In genomic region chr19:3849092-3849491, GRCh38 we compare ENCODE assay signal across 1 cellular context.
TF ChIP-seq lines count a peak whose summit lies in the region.

No MANE protein-coding gene starts in this region.

TF ChIP-seq in K562, 482 proteins besides CTCF, POLR2A, EP300 and RAD21 (continued from another document and continues in another):
- TF ChIP-seq PATZ1 (CRISPR knock-in tag; IDR thresholded peaks at IDR 0.05; ENCODE audit: borderline replicate concordance) (no peak), ZKSCAN3 (CRISPR knock-in tag; IDR thresholded peaks at IDR 0.05) (no peak), RREB1 (CRISPR knock-in tag; IDR thresholded peaks at IDR 0.05) (no peak), ZNF764 (CRISPR knock-in tag; IDR thresholded peaks at IDR 0.05; ENCODE audit: low read depth) (no peak), KAT8 (IDR thresholded peaks at IDR 0.05; ENCODE audit: low read depth) (no peak), CREM (IDR thresholded peaks at IDR 0.05; ENCODE audit: low read depth) (peak; percentile 37; the same call in 1 of the 2 replicates), PBX2 (CRISPR knock-in tag; IDR thresholded peaks at IDR 0.05; ENCODE audit: low read depth) (no peak), PBX2 (tag; conservative IDR thresholded peaks at IDR 0.05; ENCODE audit: low read depth) (no peak), SPI1 (IDR thresholded peaks at IDR 0.05; ENCODE audit: borderline replicate concordance, low read depth, low read length) (no peak), THRA (IDR thresholded peaks at IDR 0.05) (no peak), MAZ (CRISPR knock-in tag; conservative IDR thresholded peaks at IDR 0.05 in 1 of 2, IDR thresholded peaks at IDR 0.05 in 1 of 2) (peak in 1 of 2 experiments; percentile 55; a peak in 1 of 4 replicates), SMARCC2 (IDR thresholded peaks at IDR 0.05; ENCODE audit: low read depth) (no peak), SP1 (CRISPR knock-in tag; IDR thresholded peaks at IDR 0.05) (no peak), LCOR (CRISPR knock-in tag; IDR thresholded peaks at IDR 0.05) (0 out of 2 replicates have a peak, but pooled peaks have one; percentile 26), ZNF354B (CRISPR knock-in tag; IDR thresholded peaks at IDR 0.05) (no peak), ARID2 (IDR thresholded peaks at IDR 0.05) (no peak), RBM14 (IDR thresholded peaks at IDR 0.05; ENCODE audit: borderline replicate concordance, insufficient read depth, low read depth, low read length) (no peak), TCF3 (CRISPR knock-in tag; IDR thresholded peaks at IDR 0.05) (no peak), PHF20 (IDR thresholded peaks at IDR 0.05; ENCODE audit: partially characterized antibody) (no peak), ZNF395 (CRISPR knock-in tag; IDR thresholded peaks at IDR 0.05) (no peak), ZBTB7A (IDR thresholded peaks at IDR 0.05; ENCODE audit: borderline replicate concordance, control insufficient read depth, low read depth, low read length) (0 out of 2 replicates have a peak, but pooled peaks have one; percentile 12), ATF4 (CRISPR knock-in tag; IDR thresholded peaks at IDR 0.05) (no peak), RAD51 (IDR thresholded peaks at IDR 0.05; ENCODE audit: borderline replicate concordance, low read depth) (no peak), HLTF (IDR thresholded peaks at IDR 0.05) (no peak), MCM7 (IDR thresholded peaks at IDR 0.05) (no peak), EHMT2 (IDR thresholded peaks at IDR 0.05) (no peak), E2F3 (CRISPR knock-in tag; IDR thresholded peaks at IDR 0.05) (no peak), RFX5 (IDR thresholded peaks at IDR 0.05; ENCODE audit: low read depth, low read length) (no peak), HBP1 (CRISPR knock-in tag; IDR thresholded peaks at IDR 0.05) (no peak), ESRRA (IDR thresholded peaks at IDR 0.05; ENCODE audit: borderline replicate concordance, low read depth) (0 out of 2 replicates have a peak, but pooled peaks have one; percentile 8), ZC3H11A (IDR thresholded peaks at IDR 0.05; ENCODE audit: low read depth, low read length) (0 out of 2 replicates have a peak, but pooled peaks have one; percentile 68), ZNF124 (CRISPR knock-in tag; IDR thresholded peaks at IDR 0.05) (no peak), RUNX1 (IDR thresholded peaks at IDR 0.05; ENCODE audit: low read depth) (no peak), AFF1 (IDR thresholded peaks at IDR 0.05; ENCODE audit: low read depth in 1 of 2, partially characterized antibody in 2 of 2) (no peak), TRIM28 (IDR thresholded peaks at IDR 0.05) (no peak), RBM39 (optimal IDR thresholded peaks at IDR 0.05; ENCODE audit: low read depth, low read length) (no peak)
- TF ChIP-seq, protein P1, sequence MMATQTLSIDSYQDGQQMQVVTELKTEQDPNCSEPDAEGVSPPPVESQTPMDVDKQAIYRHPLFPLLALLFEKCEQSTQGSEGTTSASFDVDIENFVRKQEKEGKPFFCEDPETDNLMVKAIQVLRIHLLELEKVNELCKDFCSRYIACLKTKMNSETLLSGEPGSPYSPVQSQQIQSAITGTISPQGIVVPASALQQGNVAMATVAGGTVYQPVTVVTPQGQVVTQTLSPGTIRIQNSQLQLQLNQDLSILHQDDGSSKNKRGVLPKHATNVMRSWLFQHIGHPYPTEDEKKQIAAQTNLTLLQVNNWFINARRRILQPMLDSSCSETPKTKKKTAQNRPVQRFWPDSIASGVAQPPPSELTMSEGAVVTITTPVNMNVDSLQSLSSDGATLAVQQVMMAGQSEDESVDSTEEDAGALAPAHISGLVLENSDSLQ (IDR thresholded peaks at IDR 0.05): no peak
- TF ChIP-seq, protein P2, sequence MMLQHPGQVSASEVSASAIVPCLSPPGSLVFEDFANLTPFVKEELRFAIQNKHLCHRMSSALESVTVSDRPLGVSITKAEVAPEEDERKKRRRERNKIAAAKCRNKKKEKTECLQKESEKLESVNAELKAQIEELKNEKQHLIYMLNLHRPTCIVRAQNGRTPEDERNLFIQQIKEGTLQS (IDR thresholded peaks at IDR 0.05): no peak
- TF ChIP-seq, protein P2 (CRISPR knock-in tag; conservative IDR thresholded peaks at IDR 0.05): no peak
